In the genomic region with DNA sequence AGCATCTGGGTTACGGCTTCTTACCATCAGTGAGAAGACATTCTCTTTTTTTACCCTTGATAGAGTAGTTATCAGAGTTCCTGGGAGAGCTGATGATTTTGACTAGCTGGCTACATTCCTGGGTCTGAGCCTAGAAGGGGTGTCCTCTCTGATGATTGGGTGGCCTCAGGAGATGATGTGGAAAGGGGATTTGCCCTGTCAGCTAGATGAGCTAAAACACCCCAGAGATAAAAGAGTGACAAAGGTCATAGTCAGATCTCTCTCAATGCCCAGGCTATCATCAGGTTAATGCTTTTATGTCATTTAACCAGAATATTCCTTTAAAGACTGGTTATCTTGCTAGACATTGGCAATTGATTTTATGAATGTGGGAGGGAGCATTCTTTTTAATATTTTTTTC, we compare ENCODE assay signal across 35 cellular contexts.
"Had no signal": no experiment of that assay in that cellular context is flagged by ENCODE, and none has a peak within 500 bp of the region (broad histone marks: within the 10 kb centered on the region; RNA-seq: fewer than 3 reads in every experiment).

No MANE protein-coding gene starts in this region.

- H3K27ac ChIP-seq: adrenal gland, body of pancreas, brain microvascular endothelial cell, breast epithelium, VCaP had no signal

- DNase-seq: activated B cell treated with CpG ODN at 0.5 μM for 24 hours; activated CD4-positive, alpha-beta memory T cell treated with anti-CD3 and anti-CD28 coated beads for 36 hours; activated CD4-positive, alpha-beta T cell treated with anti-CD3 and anti-CD28 coated beads for 4 hours; activated CD4-positive, alpha-beta T cell treated with anti-CD3 and anti-CD28 coated beads, Interleukin-2, amount 10 ng/mL, durations not matched to agents 24 days and 14 days; activated CD4-positive, alpha-beta T cell treated with anti-CD3 and anti-CD28 coated beads, Interleukin-2, amount 50 U/mL, for 1 hour; activated CD4-positive, alpha-beta T cell treated with anti-CD3 and anti-CD28 coated beads, Interleukin-2, amount 50 U/mL, for 4 hours; activated CD4-positive, CD25-positive, alpha-beta regulatory T cell treated with anti-CD3 and anti-CD28 coated beads, Interleukin-2, amount 50 U/mL, for 72 hours; activated CD8-positive, alpha-beta memory T cell treated with anti-CD3 and anti-CD28 coated beads, Interleukin-2, amount 50 U/mL, for 4 hours; activated CD8-positive, alpha-beta T cell treated with anti-CD3 and anti-CD28 coated beads for 36 hours; activated effector memory CD4-positive, alpha-beta T cell treated with anti-CD3 and anti-CD28 coated beads, Interleukin-2, amount 50 U/mL, for 16 hours; activated gamma-delta T cell treated with Interleukin-2 at 50 U/mL for 16 hours; activated naive CD4-positive, alpha-beta T cell; activated naive CD4-positive, alpha-beta T cell treated with anti-CD3 and anti-CD28 coated beads for 36 hours; activated naive CD4-positive, alpha-beta T cell treated with anti-CD3 and anti-CD28 coated beads, Interleukin-2, amount 50 U/mL, for 16 hours; activated naive CD8-positive, alpha-beta T cell treated with anti-CD3 and anti-CD28 coated beads for 36 hours; activated T-cell treated with anti-CD3 and anti-CD28 coated beads for 4 hours; activated T-cell treated with anti-CD3 and anti-CD28 coated beads, Interleukin-2, amount 50 U/mL, for 1 hour; activated T-cell treated with anti-CD3 and anti-CD28 coated beads, Interleukin-2, amount 50 U/mL, for 4 hours; activated T-cell treated with anti-CD3 and anti-CD28 coated beads, Interleukin-2, amount 50 U/mL, for 72 hours; adrenal gland; amniotic stem cell; aorta; body of pancreas; brain microvascular endothelial cell; central memory CD4-positive, alpha-beta T cell; T-helper 1 cell; T-helper 2 cell; T-helper 9 cell had no signal

- ATAC-seq: activated CD8-positive, alpha-beta T cell treated with anti-CD3 and anti-CD28 coated beads for 36 hours; activated naive CD4-positive, alpha-beta T cell treated with anti-CD3 and anti-CD28 coated beads, Interleukin-2, amount 50 U/mL, for 72 hours; activated T-cell treated with anti-CD3 and anti-CD28 coated beads, Interleukin-2, amount 50 U/mL, for 4 hours; activated T-cell treated with anti-CD3 and anti-CD28 coated beads, Interleukin-2, amount 50 U/mL, for 72 hours; activated T-helper 17 cell treated with anti-CD3 and anti-CD28 coated beads, Interleukin-2, amount 50 U/mL, for 72 hours; body of pancreas had no signal

- H3K36me3 Mint-ChIP-seq: activated CD4-positive, alpha-beta memory T cell treated with anti-CD3 and anti-CD28 coated beads for 36 hours; activated naive CD4-positive, alpha-beta T cell treated with anti-CD3 and anti-CD28 coated beads, Interleukin-2, amount 50 U/mL, for 72 hours; activated naive CD8-positive, alpha-beta T cell treated with anti-CD3 and anti-CD28 coated beads for 36 hours had no signal

- H3K4me1 ChIP-seq: adrenal gland, body of pancreas, breast epithelium had no signal

- H3K27me3 ChIP-seq: adrenal gland, body of pancreas, brain microvascular endothelial cell, breast epithelium had no signal

- H3K9me3 ChIP-seq: adrenal gland, body of pancreas, breast epithelium had no signal

- H3K4me1 Mint-ChIP-seq: activated B cell treated with CpG ODN at 0.5 μM for 24 hours; activated CD4-positive, alpha-beta T cell treated with anti-CD3 and anti-CD28 coated beads, Interleukin-2, amount 10 ng/mL, durations not matched to agents 24 days and 14 days; activated naive CD8-positive, alpha-beta T cell treated with anti-CD3 and anti-CD28 coated beads for 36 hours; activated T-helper 17 cell treated with anti-CD3 and anti-CD28 coated beads, Interleukin-2, amount 50 U/mL, for 72 hours had no signal

- H3K4me3 ChIP-seq: adrenal gland, body of pancreas, breast epithelium had no signal

- H3K36me3 ChIP-seq: adrenal gland, brain microvascular endothelial cell, breast epithelium had no signal

- H3K27ac Mint-ChIP-seq: activated B cell treated with CpG ODN at 0.5 μM for 24 hours; activated CD4-positive, alpha-beta memory T cell treated with anti-CD3 and anti-CD28 coated beads for 36 hours; activated CD4-positive, alpha-beta T cell treated with anti-CD3 and anti-CD28 coated beads, Interleukin-2, amount 10 ng/mL, durations not matched to agents 24 days and 14 days; activated CD8-positive, alpha-beta T cell treated with anti-CD3 and anti-CD28 coated beads for 36 hours; activated naive CD4-positive, alpha-beta T cell treated with anti-CD3 and anti-CD28 coated beads for 36 hours; activated naive CD4-positive, alpha-beta T cell treated with anti-CD3 and anti-CD28 coated beads, Interleukin-2, amount 50 U/mL, for 72 hours; activated naive CD8-positive, alpha-beta T cell treated with anti-CD3 and anti-CD28 coated beads for 36 hours; activated T-cell treated with anti-CD3 and anti-CD28 coated beads, Interleukin-2, amount 50 U/mL, for 72 hours; activated T-helper 1 cell treated with anti-CD3 and anti-CD28 coated beads, Interleukin-12 subunit alpha, Interleukin-12 subunit beta, Interleukin-2, Interleukin-4 antibody, amounts not matched to agents 30 ng/mL and 10 ng/mL and 1 ng/mL, durations not matched to agents 14 hours and 24 hours and 36 hours; activated T-helper 17 cell treated with anti-CD3 and anti-CD28 coated beads, Interleukin-2, amount 50 U/mL, for 72 hours; T-helper 1 cell treated with Interleukin-12 subunit alpha and Interleukin-12 subunit beta and Interleukin-4 antibody, amounts not matched to agents 30 μg/mL and 1 μg/mL, for 36 hours; T-helper 2 cell treated with Interferon-gamma antibody and Interleukin-4, amounts not matched to agents 5 μg/mL and 100 μg/mL, for 36 hours had no signal

- H3K9me3 Mint-ChIP-seq: activated B cell treated with CpG ODN at 0.5 μM for 24 hours; activated CD4-positive, alpha-beta memory T cell treated with anti-CD3 and anti-CD28 coated beads for 36 hours; activated CD4-positive, alpha-beta T cell treated with anti-CD3 and anti-CD28 coated beads, Interleukin-2, amount 10 ng/mL, durations not matched to agents 24 days and 14 days; activated CD8-positive, alpha-beta T cell treated with anti-CD3 and anti-CD28 coated beads for 36 hours; activated naive CD4-positive, alpha-beta T cell treated with anti-CD3 and anti-CD28 coated beads for 36 hours; activated naive CD4-positive, alpha-beta T cell treated with anti-CD3 and anti-CD28 coated beads, Interleukin-2, amount 50 U/mL, for 72 hours; activated naive CD8-positive, alpha-beta T cell treated with anti-CD3 and anti-CD28 coated beads for 36 hours; activated T-cell treated with anti-CD3 and anti-CD28 coated beads, Interleukin-2, amount 50 U/mL, for 4 hours; activated T-cell treated with anti-CD3 and anti-CD28 coated beads, Interleukin-2, amount 50 U/mL, for 72 hours; activated T-helper 1 cell treated with anti-CD3 and anti-CD28 coated beads, Interleukin-12 subunit alpha, Interleukin-12 subunit beta, Interleukin-2, Interleukin-4 antibody, amounts not matched to agents 30 ng/mL and 10 ng/mL and 1 ng/mL, durations not matched to agents 14 hours and 24 hours and 36 hours; activated T-helper 17 cell treated with anti-CD3 and anti-CD28 coated beads, Interleukin-2, amount 50 U/mL, for 72 hours; T-helper 1 cell treated with Interleukin-12 subunit alpha and Interleukin-12 subunit beta and Interleukin-4 antibody, amounts not matched to agents 30 μg/mL and 1 μg/mL, for 36 hours; T-helper 2 cell treated with Interferon-gamma antibody and Interleukin-4, amounts not matched to agents 5 μg/mL and 100 μg/mL, for 36 hours had no signal

- H3K4me3 Mint-ChIP-seq: activated B cell treated with CpG ODN at 0.5 μM for 24 hours; activated CD4-positive, alpha-beta memory T cell treated with anti-CD3 and anti-CD28 coated beads for 36 hours; activated CD4-positive, alpha-beta T cell treated with anti-CD3 and anti-CD28 coated beads, Interleukin-2, amount 10 ng/mL, durations not matched to agents 24 days and 14 days; activated CD8-positive, alpha-beta T cell treated with anti-CD3 and anti-CD28 coated beads for 36 hours; activated naive CD4-positive, alpha-beta T cell treated with anti-CD3 and anti-CD28 coated beads for 36 hours; activated naive CD8-positive, alpha-beta T cell treated with anti-CD3 and anti-CD28 coated beads for 36 hours; activated T-cell treated with anti-CD3 and anti-CD28 coated beads, Interleukin-2, amount 50 U/mL, for 4 hours; activated T-cell treated with anti-CD3 and anti-CD28 coated beads, Interleukin-2, amount 50 U/mL, for 72 hours; activated T-helper 1 cell treated with anti-CD3 and anti-CD28 coated beads, Interleukin-12 subunit alpha, Interleukin-12 subunit beta, Interleukin-2, Interleukin-4 antibody, amounts not matched to agents 30 ng/mL and 10 ng/mL and 1 ng/mL, durations not matched to agents 14 hours and 24 hours and 36 hours; activated T-helper 17 cell treated with anti-CD3 and anti-CD28 coated beads, Interleukin-2, amount 50 U/mL, for 72 hours; T-helper 1 cell treated with Interleukin-12 subunit alpha and Interleukin-12 subunit beta and Interleukin-4 antibody, amounts not matched to agents 30 μg/mL and 1 μg/mL, for 36 hours; T-helper 2 cell treated with Interferon-gamma antibody and Interleukin-4, amounts not matched to agents 5 μg/mL and 100 μg/mL, for 36 hours had no signal
